Comparison of ENCODE assay signal across 1 cellular context in the genomic region with DNA sequence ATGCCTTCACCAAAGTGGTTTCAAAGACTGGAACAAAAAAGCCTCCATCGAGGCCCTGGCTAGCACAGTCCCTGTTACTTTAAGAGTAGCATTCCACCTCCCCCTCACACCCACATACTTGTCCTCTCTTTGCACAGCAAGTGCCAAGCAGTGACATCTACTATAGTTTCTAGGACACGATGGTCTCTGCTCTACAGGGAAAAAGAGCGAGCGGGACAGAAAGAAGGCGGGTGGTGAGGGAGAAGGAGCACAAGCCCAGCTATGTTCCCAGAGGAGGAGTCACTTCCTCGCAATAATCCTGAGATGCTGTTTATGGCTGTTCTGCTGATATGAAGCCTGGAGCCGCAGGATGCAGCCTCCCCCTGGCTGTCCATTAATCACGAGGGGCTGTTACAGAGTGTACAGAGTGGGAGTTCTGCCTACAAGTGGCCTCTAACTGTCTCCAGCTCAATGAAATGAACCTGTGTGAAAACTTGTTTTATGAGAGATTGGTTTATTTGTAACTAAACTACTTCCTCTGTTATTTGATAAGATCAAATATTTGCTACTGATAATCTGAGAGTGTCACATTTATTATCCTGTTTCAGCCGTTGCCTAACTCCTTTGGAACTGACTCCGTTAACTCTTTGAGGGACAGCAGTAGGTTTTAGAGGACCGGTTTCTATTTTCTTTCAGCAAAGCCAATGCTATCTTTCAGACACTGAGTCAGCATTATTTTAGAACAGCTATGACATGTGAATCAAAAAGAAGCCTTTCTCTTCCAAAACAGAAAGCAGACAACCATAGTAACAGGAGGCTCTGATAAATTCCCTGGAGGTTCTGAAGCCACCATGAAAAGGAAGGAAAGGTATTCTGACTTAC.
TF ChIP-seq lines count a peak whose summit lies in the region.

No MANE protein-coding gene starts in this region.

TF ChIP-seq in HEK293, 187 proteins besides CTCF, POLR2A, EP300 and RAD21 (continued from another document and continues in another):
- TF ChIP-seq, protein P1, sequence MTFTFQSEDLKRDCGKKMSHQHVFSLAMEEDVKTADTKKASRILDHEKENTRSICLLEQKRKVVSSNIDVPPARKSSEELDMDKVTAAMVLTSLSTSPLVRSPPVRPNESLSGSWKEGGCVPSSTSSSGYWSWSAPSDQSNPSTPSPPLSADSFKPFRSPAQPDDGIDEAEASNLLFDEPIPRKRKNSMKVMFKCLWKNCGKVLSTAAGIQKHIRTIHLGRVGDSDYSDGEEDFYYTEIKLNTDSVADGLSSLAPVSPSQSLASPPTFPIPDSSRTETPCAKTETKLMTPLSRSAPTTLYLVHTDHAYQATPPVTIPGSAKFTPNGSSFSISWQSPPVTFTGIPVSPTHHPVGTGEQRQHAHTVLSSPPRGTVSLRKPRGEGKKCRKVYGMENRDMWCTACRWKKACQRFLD (tag by site-specific recombination; IDR thresholded peaks at IDR 0.05), result no peak
- TF ChIP-seq BCL11A (tag by site-specific recombination; IDR thresholded peaks at IDR 0.05; ENCODE audit: low read depth), result no peak
- TF ChIP-seq TCF7L2 (IDR thresholded peaks at IDR 0.05; ENCODE audit: borderline replicate concordance, low read depth, low read length), result peak; percentile 89
- TF ChIP-seq, protein P2, sequence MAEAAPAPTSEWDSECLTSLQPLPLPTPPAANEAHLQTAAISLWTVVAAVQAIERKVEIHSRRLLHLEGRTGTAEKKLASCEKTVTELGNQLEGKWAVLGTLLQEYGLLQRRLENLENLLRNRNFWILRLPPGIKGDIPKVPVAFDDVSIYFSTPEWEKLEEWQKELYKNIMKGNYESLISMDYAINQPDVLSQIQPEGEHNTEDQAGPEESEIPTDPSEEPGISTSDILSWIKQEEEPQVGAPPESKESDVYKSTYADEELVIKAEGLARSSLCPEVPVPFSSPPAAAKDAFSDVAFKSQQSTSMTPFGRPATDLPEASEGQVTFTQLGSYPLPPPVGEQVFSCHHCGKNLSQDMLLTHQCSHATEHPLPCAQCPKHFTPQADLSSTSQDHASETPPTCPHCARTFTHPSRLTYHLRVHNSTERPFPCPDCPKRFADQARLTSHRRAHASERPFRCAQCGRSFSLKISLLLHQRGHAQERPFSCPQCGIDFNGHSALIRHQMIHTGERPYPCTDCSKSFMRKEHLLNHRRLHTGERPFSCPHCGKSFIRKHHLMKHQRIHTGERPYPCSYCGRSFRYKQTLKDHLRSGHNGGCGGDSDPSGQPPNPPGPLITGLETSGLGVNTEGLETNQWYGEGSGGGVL (tag by site-specific recombination; IDR thresholded peaks at IDR 0.05), result no peak
- peak; percentile 97 for TF ChIP-seq ZNF341 (tag by site-specific recombination; IDR thresholded peaks at IDR 0.05; ENCODE audit: low read depth)
- no peak for TF ChIP-seq ZNF121 (tag by site-specific recombination; IDR thresholded peaks at IDR 0.05)
- no peak for TF ChIP-seq YY2 (tag by site-specific recombination; IDR thresholded peaks at IDR 0.05)
- no peak for TF ChIP-seq ZNF654 (tag by site-specific recombination; IDR thresholded peaks at IDR 0.05; ENCODE audit: low read depth)
- TF ChIP-seq, protein P3, sequence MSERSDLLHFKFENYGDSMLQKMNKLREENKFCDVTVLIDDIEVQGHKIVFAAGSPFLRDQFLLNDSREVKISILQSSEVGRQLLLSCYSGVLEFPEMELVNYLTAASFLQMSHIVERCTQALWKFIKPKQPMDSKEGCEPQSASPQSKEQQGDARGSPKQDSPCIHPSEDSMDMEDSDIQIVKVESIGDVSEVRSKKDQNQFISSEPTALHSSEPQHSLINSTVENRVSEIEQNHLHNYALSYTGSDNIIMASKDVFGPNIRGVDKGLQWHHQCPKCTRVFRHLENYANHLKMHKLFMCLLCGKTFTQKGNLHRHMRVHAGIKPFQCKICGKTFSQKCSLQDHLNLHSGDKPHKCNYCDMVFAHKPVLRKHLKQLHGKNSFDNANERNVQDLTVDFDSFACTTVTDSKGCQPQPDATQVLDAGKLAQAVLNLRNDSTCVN (tag by site-specific recombination; optimal IDR thresholded peaks at IDR 0.05), result no peak
- peak; percentile 12 for TF ChIP-seq SP2 (tag by site-specific recombination; IDR thresholded peaks at IDR 0.05)
- TF ChIP-seq ZNF610 (tag by site-specific recombination; IDR thresholded peaks at IDR 0.05; ENCODE audit: borderline replicate concordance), result 0 out of 2 replicates have a peak, but pooled peaks have one; percentile 38
- TF ChIP-seq ZNF112 (tag by site-specific recombination; IDR thresholded peaks at IDR 0.05), result no peak
- TF ChIP-seq ZNF837 (tag by site-specific recombination; IDR thresholded peaks at IDR 0.05), result no peak
- TF ChIP-seq, protein P4, sequence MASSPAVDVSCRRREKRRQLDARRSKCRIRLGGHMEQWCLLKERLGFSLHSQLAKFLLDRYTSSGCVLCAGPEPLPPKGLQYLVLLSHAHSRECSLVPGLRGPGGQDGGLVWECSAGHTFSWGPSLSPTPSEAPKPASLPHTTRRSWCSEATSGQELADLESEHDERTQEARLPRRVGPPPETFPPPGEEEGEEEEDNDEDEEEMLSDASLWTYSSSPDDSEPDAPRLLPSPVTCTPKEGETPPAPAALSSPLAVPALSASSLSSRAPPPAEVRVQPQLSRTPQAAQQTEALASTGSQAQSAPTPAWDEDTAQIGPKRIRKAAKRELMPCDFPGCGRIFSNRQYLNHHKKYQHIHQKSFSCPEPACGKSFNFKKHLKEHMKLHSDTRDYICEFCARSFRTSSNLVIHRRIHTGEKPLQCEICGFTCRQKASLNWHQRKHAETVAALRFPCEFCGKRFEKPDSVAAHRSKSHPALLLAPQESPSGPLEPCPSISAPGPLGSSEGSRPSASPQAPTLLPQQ (tag by site-specific recombination; IDR thresholded peaks at IDR 0.05), result no peak
- TF ChIP-seq ZNF596 (tag by site-specific recombination; IDR thresholded peaks at IDR 0.05), result peak; percentile 68
- peak; percentile 40; the same call in 1 of the 2 replicates for TF ChIP-seq MZF1 (tag by site-specific recombination; IDR thresholded peaks at IDR 0.05; ENCODE audit: borderline replicate concordance)
- TF ChIP-seq ZNF701 (tag by site-specific recombination; IDR thresholded peaks at IDR 0.05), result no peak
- TF ChIP-seq, protein P5, sequence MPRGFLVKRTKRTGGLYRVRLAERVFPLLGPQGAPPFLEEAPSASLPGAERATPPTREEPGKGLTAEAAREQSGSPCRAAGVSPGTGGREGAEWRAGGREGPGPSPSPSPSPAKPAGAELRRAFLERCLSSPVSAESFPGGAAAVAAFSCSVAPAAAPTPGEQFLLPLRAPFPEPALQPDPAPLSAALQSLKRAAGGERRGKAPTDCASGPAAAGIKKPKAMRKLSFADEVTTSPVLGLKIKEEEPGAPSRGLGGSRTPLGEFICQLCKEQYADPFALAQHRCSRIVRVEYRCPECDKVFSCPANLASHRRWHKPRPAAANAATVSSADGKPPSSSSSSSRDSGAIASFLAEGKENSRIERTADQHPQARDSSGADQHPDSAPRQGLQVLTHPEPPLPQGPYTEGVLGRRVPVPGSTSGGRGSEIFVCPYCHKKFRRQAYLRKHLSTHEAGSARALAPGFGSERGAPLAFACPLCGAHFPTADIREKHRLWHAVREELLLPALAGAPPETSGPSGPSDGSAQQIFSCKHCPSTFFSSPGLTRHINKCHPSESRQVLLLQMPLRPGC (tag by site-specific recombination; IDR thresholded peaks at IDR 0.05), result no peak
- TF ChIP-seq HOXC10 (CRISPR knock-in tag; IDR thresholded peaks at IDR 0.05), result no peak
- no peak for TF ChIP-seq ZNF792 (tag by site-specific recombination; IDR thresholded peaks at IDR 0.05)
- no peak for TF ChIP-seq ZNF37A (tag by site-specific recombination; IDR thresholded peaks at IDR 0.05)
- TF ChIP-seq, protein P6, sequence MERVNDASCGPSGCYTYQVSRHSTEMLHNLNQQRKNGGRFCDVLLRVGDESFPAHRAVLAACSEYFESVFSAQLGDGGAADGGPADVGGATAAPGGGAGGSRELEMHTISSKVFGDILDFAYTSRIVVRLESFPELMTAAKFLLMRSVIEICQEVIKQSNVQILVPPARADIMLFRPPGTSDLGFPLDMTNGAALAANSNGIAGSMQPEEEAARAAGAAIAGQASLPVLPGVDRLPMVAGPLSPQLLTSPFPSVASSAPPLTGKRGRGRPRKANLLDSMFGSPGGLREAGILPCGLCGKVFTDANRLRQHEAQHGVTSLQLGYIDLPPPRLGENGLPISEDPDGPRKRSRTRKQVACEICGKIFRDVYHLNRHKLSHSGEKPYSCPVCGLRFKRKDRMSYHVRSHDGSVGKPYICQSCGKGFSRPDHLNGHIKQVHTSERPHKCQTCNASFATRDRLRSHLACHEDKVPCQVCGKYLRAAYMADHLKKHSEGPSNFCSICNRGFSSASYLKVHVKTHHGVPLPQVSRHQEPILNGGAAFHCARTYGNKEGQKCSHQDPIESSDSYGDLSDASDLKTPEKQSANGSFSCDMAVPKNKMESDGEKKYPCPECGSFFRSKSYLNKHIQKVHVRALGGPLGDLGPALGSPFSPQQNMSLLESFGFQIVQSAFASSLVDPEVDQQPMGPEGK (tag by site-specific recombination; IDR thresholded peaks at IDR 0.05), result peak; percentile 50; the same call in 1 of the 2 replicates
- TF ChIP-seq, protein P7, sequence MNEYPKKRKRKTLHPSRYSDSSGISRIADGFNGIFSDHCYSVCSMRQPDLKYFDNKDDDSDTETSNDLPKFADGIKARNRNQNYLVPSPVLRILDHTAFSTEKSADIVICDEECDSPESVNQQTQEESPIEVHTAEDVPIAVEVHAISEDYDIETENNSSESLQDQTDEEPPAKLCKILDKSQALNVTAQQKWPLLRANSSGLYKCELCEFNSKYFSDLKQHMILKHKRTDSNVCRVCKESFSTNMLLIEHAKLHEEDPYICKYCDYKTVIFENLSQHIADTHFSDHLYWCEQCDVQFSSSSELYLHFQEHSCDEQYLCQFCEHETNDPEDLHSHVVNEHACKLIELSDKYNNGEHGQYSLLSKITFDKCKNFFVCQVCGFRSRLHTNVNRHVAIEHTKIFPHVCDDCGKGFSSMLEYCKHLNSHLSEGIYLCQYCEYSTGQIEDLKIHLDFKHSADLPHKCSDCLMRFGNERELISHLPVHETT (tag by site-specific recombination; IDR thresholded peaks at IDR 0.05), result no peak
- no peak for TF ChIP-seq ZNF16 (tag by site-specific recombination; IDR thresholded peaks at IDR 0.05; ENCODE audit: low read depth)
- no peak for TF ChIP-seq ZNF211 (tag by site-specific recombination; IDR thresholded peaks at IDR 0.05; ENCODE audit: low read depth)
- TF ChIP-seq ZNF501 (tag by site-specific recombination; IDR thresholded peaks at IDR 0.05), result no peak; the same call in 1 of the 2 replicates
- TF ChIP-seq ZNF114 (tag by site-specific recombination; IDR thresholded peaks at IDR 0.05), result no peak
- TF ChIP-seq, protein P8, sequence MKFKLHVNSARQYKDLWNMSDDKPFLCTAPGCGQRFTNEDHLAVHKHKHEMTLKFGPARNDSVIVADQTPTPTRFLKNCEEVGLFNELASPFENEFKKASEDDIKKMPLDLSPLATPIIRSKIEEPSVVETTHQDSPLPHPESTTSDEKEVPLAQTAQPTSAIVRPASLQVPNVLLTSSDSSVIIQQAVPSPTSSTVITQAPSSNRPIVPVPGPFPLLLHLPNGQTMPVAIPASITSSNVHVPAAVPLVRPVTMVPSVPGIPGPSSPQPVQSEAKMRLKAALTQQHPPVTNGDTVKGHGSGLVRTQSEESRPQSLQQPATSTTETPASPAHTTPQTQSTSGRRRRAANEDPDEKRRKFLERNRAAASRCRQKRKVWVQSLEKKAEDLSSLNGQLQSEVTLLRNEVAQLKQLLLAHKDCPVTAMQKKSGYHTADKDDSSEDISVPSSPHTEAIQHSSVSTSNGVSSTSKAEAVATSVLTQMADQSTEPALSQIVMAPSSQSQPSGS (tag by site-specific recombination; IDR thresholded peaks at IDR 0.05; ENCODE audit: low read depth), result no peak
- TF ChIP-seq SCRT1 (tag by site-specific recombination; IDR thresholded peaks at IDR 0.05; ENCODE audit: borderline replicate concordance), result peak; percentile 81
- TF ChIP-seq, protein P9, sequence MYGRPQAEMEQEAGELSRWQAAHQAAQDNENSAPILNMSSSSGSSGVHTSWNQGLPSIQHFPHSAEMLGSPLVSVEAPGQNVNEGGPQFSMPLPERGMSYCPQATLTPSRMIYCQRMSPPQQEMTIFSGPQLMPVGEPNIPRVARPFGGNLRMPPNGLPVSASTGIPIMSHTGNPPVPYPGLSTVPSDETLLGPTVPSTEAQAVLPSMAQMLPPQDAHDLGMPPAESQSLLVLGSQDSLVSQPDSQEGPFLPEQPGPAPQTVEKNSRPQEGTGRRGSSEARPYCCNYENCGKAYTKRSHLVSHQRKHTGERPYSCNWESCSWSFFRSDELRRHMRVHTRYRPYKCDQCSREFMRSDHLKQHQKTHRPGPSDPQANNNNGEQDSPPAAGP (tag by site-specific recombination; IDR thresholded peaks at IDR 0.05), result no peak
- no peak for TF ChIP-seq ZNF133 (tag by site-specific recombination; IDR thresholded peaks at IDR 0.05)
- no peak for TF ChIP-seq YY1 (tag by site-specific recombination; IDR thresholded peaks at IDR 0.05)
- TF ChIP-seq, protein P10, sequence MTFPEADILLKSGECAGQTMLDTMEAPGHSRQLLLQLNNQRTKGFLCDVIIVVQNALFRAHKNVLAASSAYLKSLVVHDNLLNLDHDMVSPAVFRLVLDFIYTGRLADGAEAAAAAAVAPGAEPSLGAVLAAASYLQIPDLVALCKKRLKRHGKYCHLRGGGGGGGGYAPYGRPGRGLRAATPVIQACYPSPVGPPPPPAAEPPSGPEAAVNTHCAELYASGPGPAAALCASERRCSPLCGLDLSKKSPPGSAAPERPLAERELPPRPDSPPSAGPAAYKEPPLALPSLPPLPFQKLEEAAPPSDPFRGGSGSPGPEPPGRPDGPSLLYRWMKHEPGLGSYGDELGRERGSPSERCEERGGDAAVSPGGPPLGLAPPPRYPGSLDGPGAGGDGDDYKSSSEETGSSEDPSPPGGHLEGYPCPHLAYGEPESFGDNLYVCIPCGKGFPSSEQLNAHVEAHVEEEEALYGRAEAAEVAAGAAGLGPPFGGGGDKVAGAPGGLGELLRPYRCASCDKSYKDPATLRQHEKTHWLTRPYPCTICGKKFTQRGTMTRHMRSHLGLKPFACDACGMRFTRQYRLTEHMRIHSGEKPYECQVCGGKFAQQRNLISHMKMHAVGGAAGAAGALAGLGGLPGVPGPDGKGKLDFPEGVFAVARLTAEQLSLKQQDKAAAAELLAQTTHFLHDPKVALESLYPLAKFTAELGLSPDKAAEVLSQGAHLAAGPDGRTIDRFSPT (tag by site-specific recombination; IDR thresholded peaks at IDR 0.05), result peak; percentile 75
- TF ChIP-seq ZNF776 (tag by site-specific recombination; IDR thresholded peaks at IDR 0.05; ENCODE audit: borderline replicate concordance), result no peak
- TF ChIP-seq, protein P11, sequence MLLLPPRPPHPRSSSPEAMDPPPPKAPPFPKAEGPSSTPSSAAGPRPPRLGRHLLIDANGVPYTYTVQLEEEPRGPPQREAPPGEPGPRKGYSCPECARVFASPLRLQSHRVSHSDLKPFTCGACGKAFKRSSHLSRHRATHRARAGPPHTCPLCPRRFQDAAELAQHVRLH (tag by site-specific recombination; IDR thresholded peaks at IDR 0.05), result 0 out of 2 replicates have a peak, but pooled peaks have one; percentile 14
- TF ChIP-seq KLF10 (tag by site-specific recombination; IDR thresholded peaks at IDR 0.05), result peak; percentile 28; the same call in 1 of the 2 replicates
- TF ChIP-seq ZEB2 (tag by site-specific recombination; IDR thresholded peaks at IDR 0.05), result peak; percentile 61
- no peak for TF ChIP-seq ZNF785 (tag by site-specific recombination; IDR thresholded peaks at IDR 0.05)
- TF ChIP-seq ZNF404 (tag by site-specific recombination; IDR thresholded peaks at IDR 0.05), result no peak
- TF ChIP-seq ZXDB (tag by site-specific recombination; IDR thresholded peaks at IDR 0.05), result peak; percentile 71; the same call in 1 of the 2 replicates
- TF ChIP-seq IKZF3 (tag by site-specific recombination; IDR thresholded peaks at IDR 0.05), result 0 out of 2 replicates have a peak, but pooled peaks have one; percentile 14
- TF ChIP-seq ZNF626 (tag by site-specific recombination; IDR thresholded peaks at IDR 0.05), result no peak
- no peak; the same call in none of the 2 replicates for TF ChIP-seq ZNF660 (tag by site-specific recombination; IDR thresholded peaks at IDR 0.05)
- TF ChIP-seq ZNF138 (tag by site-specific recombination; IDR thresholded peaks at IDR 0.05; ENCODE audit: borderline replicate concordance), result no peak
- TF ChIP-seq ZBTB1 (tag by site-specific recombination; IDR thresholded peaks at IDR 0.05), result no peak
